Comparison of ENCODE assay signal across 22 cellular contexts in genomic region chr14:99251721-99252120, GRCh38. TPM values are rescaled to one million over a fixed set of nuclear protein-coding genes. Genes with fewer than 3 reads are reported as not detected.
DNase-seq lines count a peak whose midpoint lies in the region; ATAC-seq, FAIRE-seq and TF ChIP-seq lines count a peak whose summit lies in the region.
"Had no signal": no experiment of that assay in that cellular context is flagged by ENCODE, and none has a peak within 500 bp of the region (broad histone marks: within the 10 kb centered on the region; RNA-seq: fewer than 3 reads in every experiment).

No MANE protein-coding gene starts in this region.

- H3K79me1 ChIP-seq in H1 (ENCODE audit: low read depth, low read length) = peaks cover 22% of the 10 kb centered on the region

- POLR2A ChIA-PET in activated CD4-positive, alpha-beta T cell treated with anti-CD3 and anti-CD28 coated beads for 36 hours (lab: Charles Lee) = no interaction called here
- POLR2A ChIA-PET in CD4-positive, alpha-beta T cell (lab: Charles Lee) = interaction anchor here (0.9 to 83.0 kb wide), 3 partner anchors 8 to 1056 kb away, joined by 3 to 4389 read pairs (median 4389); partner anchors contain the start of gene BCL11B
- POLR2A ChIA-PET in H1 (lab: Charles Lee; ENCODE audit: partially characterized antibody) = no interaction called here

- H2BK120ac ChIP-seq in H1 (replicated peaks; ENCODE audit: low read depth, low read length) = no peak overlapping the region

- intact Hi-C loops in activated CD4-positive, alpha-beta T cell treated with anti-CD3 and anti-CD28 coated beads for 36 hours (cut with DNase I, micrococcal nuclease) = loop anchor here in 1 of 2 experiments (1.0 kb wide), 1 partner anchor 8 kb away; no protein-coding TSS in a partner anchor
- intact Hi-C loops in CD4-positive, alpha-beta T cell (cut with DNase I, micrococcal nuclease) = loop anchor here in 1 of 2 experiments (2.0 kb wide), 1 partner anchor 59 kb away; no protein-coding TSS in a partner anchor
- intact Hi-C loops in body of pancreas (cut with DNase I) = no loop called here

- no peak overlapping the region for H2AK5ac ChIP-seq in H1 (ENCODE audit: low read depth, low read length)

- peaks cover 0 to 47% of the 10 kb centered on the region in 2 experiments; a peak in 2 of 4 replicates for H3K79me2 ChIP-seq in H1 (ENCODE audit: control insufficient read depth in 1 of 2, insufficient read depth in 2 of 2, low read length in 2 of 2)

- no peak overlapping the region for H2BK20ac ChIP-seq in H1 (ENCODE audit: low read length)

- no peak overlapping the region for H3K14ac ChIP-seq in H1 (ENCODE audit: insufficient read length)

- no peak overlapping the region for H3K4me2 ChIP-seq in H1 (ENCODE audit: insufficient read depth in 1 of 2, low read depth in 2 of 2, low read length in 2 of 2)

- no peak overlapping the region for H2BK5ac ChIP-seq in H1 (ENCODE audit: low read depth, low read length)

- peaks cover 16 to 43% (median 25%) of the 10 kb centered on the region in 4 experiments for H3K4me1 ChIP-seq in H1 (replicated peaks in 1 of 4; ENCODE audit: control insufficient read depth in 3 of 4, insufficient read depth in 4 of 4, low read length in 3 of 4)
- no peaks in the 10 kb centered on the region for H3K4me1 ChIP-seq in body of pancreas

- CTCF ChIA-PET in activated CD4-positive, alpha-beta T cell treated with anti-CD3 and anti-CD28 coated beads for 36 hours (lab: Charles Lee) = interaction anchor here (0.9 to 1.1 kb wide), 2 partner anchors 10 to 14 kb away, joined by 4 to 5 read pairs; no protein-coding TSS in a partner anchor
- CTCF ChIA-PET in CD4-positive, alpha-beta T cell (lab: Charles Lee) = interaction anchor here (1.3 to 5.0 kb wide), 3 partner anchors 9 to 15 kb away, joined by 3 to 37 read pairs (median 11); no protein-coding TSS in a partner anchor
- CTCF ChIA-PET in H1 (lab: Charles Lee; ENCODE audit: partially characterized antibody) = interaction anchor here (0.6 kb wide), 2 partner anchors 10 to 30 kb away, joined by 3 read pairs; no protein-coding TSS in a partner anchor

- no peak for ATAC-seq in activated CD4-positive, alpha-beta T cell treated with anti-CD3 and anti-CD28 coated beads for 36 hours
- ATAC-seq in CD4-positive, alpha-beta T cell (ENCODE audit: poor library complexity) = no peak
- no peak for ATAC-seq in activated T-cell treated with anti-CD3 and anti-CD28 coated beads, Interleukin-2, amount 50 U/mL, for 4 hours
- ATAC-seq in body of pancreas (no peak), GM18517 (IDR thresholded peaks at IDR 0.05; ENCODE audit: unreplicated experiment) (no peak)
- ATAC-seq: Right ventricle myocardium inferior had no signal

- TF ChIP-seq RAD21 in H1 (IDR thresholded peaks at IDR 0.05 in 1 of 2, conservative IDR thresholded peaks at IDR 0.05 in 1 of 2; ENCODE audit: low read depth in 2 of 2, low read length in 2 of 2) = no peak

- no peak overlapping the region for H3K9ac ChIP-seq in H1 (replicated peaks in 1 of 4; ENCODE audit: extremely low read depth in 1 of 4, low read depth in 3 of 4, low read length in 3 of 4)

- H3K27me3 Mint-ChIP-seq in activated CD4-positive, alpha-beta T cell treated with anti-CD3 and anti-CD28 coated beads for 36 hours = no peaks in the 10 kb centered on the region
- no peaks in the 10 kb centered on the region for H3K27me3 Mint-ChIP-seq in CD4-positive, alpha-beta T cell
- H3K27me3 Mint-ChIP-seq in activated T-cell treated with anti-CD3 and anti-CD28 coated beads, Interleukin-2, amount 50 U/mL, for 4 hours (ENCODE audit: low read depth) = no peaks in the 10 kb centered on the region

- WGBS in H1 (ENCODE audit: extremely low coverage in 1 of 2, insufficient coverage in 1 of 2, insufficient read length in 1 of 2, insufficient replicate concordance in 2 of 2, low coverage in 1 of 2, low lambda C conversion rate in 2 of 2, missing lambda C conversion rate in 1 of 2), 2 experiments = 92% methylated on average over 2 of the region's 2 CpGs; no CpG with 5 or more reads in 1 of the 2 experiments
- 77 to 87% methylated on average over 2 of the region's 2 CpGs for WGBS in body of pancreas, 2 donors

- H3K9me3 Mint-ChIP-seq in activated CD4-positive, alpha-beta T cell treated with anti-CD3 and anti-CD28 coated beads for 36 hours (ENCODE audit: low read depth) = no peaks in the 10 kb centered on the region
- no peaks in the 10 kb centered on the region for H3K9me3 Mint-ChIP-seq in CD4-positive, alpha-beta T cell
- no peaks in the 10 kb centered on the region for H3K9me3 Mint-ChIP-seq in activated T-cell treated with anti-CD3 and anti-CD28 coated beads, Interleukin-2, amount 50 U/mL, for 4 hours

- peak overlapping the region; percentile 66 for H3K4me3 Mint-ChIP-seq in activated CD4-positive, alpha-beta T cell treated with anti-CD3 and anti-CD28 coated beads for 36 hours
- peak overlapping the region; percentile 83 for H3K4me3 Mint-ChIP-seq in CD4-positive, alpha-beta T cell
- H3K4me3 Mint-ChIP-seq in activated T-cell treated with anti-CD3 and anti-CD28 coated beads, Interleukin-2, amount 50 U/mL, for 4 hours = peak overlapping the region; percentile 32

- no peak overlapping the region for H2AFZ ChIP-seq in H1 (ENCODE audit: low read length)

- DNase-seq in activated CD4-positive, alpha-beta T cell treated with anti-CD3 and anti-CD28 coated beads for 36 hours = no peak
- no peak for DNase-seq in activated CD4-positive, alpha-beta T cell treated with anti-CD3 and anti-CD28 coated beads for 1 hour
- peak in 1 of 10 experiments; percentile 28 for DNase-seq in CD4-positive, alpha-beta T cell
- DNase-seq in activated T-cell treated with anti-CD3 and anti-CD28 coated beads, Interleukin-2, amount 50 U/mL, for 4 hours = no peak
- DNase-seq in H1 (ENCODE audit: low read depth in 1 of 2, low spot score in 2 of 2) (no peak), body of pancreas (no peak), GM13977 (ENCODE audit: low spot score) (no peak)
- DNase-seq: amniotic stem cell, GOT3, NCI-H1092 treated with DMSO at 0.1 percent for 48 hours, NCI-H2081, NCI-H446 treated with DMSO at 0.1 percent for 48 hours, OCI-M1, small intestine, tibial artery had no signal

- H3K36me3 ChIP-seq in H1 (ENCODE audit: control insufficient read depth in 2 of 4, insufficient read depth in 4 of 4, low read length in 3 of 4) = no peaks in the 10 kb centered on the region
- H3K36me3 ChIP-seq in body of pancreas (replicated peaks in 1 of 2; ENCODE audit: insufficient read depth in 1 of 2, low read depth in 2 of 2) = no peaks in the 10 kb centered on the region
- H3K36me3 ChIP-seq: tibial artery had no signal

- no peaks in the 10 kb centered on the region for H3K27me3 ChIP-seq in CD4-positive, alpha-beta T cell (ENCODE audit: control insufficient read depth, insufficient read depth, low read length)
- H3K27me3 ChIP-seq in H1 (replicated peaks in 1 of 4; ENCODE audit: control insufficient read depth in 3 of 4, extremely low read depth in 1 of 4, insufficient read depth in 3 of 4, low read length in 3 of 4) = peaks cover 0 to 7% (median 3%) of the 10 kb centered on the region in 4 experiments; a peak in 4 of 7 replicates
- H3K27me3 ChIP-seq in body of pancreas = peaks cover 0 to 4% of the 10 kb centered on the region in 2 donors

- no peak for FAIRE-seq in H1 (lab: Jason Lieb, UNC)
- FAIRE-seq: A204.1, bronchial epithelial cell, small intestine had no signal

- no peak overlapping the region for H2BK12ac ChIP-seq in H1 (ENCODE audit: low read depth, low read length)

- TF ChIP-seq EP300 in H1 (IDR thresholded peaks at IDR 0.05; ENCODE audit: borderline replicate concordance in 1 of 2, low read depth in 2 of 2, low read length in 2 of 2) = no peak

- H4K5ac ChIP-seq in H1 (ENCODE audit: insufficient read length, low read depth, low read length) = no peak overlapping the region

- no peak overlapping the region for H3K4ac ChIP-seq in H1 (replicated peaks; ENCODE audit: insufficient read length, low read depth, low read length)

- peaks cover 3 to 4% of the 10 kb centered on the region in 2 experiments for H4K20me1 ChIP-seq in H1 (replicated peaks in 1 of 2; ENCODE audit: control insufficient read depth in 1 of 2, insufficient read depth in 2 of 2, low read length in 2 of 2)

- no peaks in the 10 kb centered on the region for H3K9me3 ChIP-seq in CD4-positive, alpha-beta T cell (ENCODE audit: control insufficient read depth, low read length)
- no peaks in the 10 kb centered on the region for H3K9me3 ChIP-seq in H1 (ENCODE audit: insufficient read depth in 2 of 2, low read depth in 1 of 2, low read length in 1 of 2)
- H3K9me3 ChIP-seq in body of pancreas = no peaks in the 10 kb centered on the region
- H3K9me3 ChIP-seq: tibial artery had no signal

- H4K8ac ChIP-seq in H1 (ENCODE audit: extremely low read depth, insufficient read depth, low read length) = no peak overlapping the region; the same call in none of the 2 replicates

- H3K4me3 ChIP-seq in H1 (ENCODE audit: extremely low read depth in 1 of 4, insufficient read depth in 2 of 4, low read depth in 3 of 4, low read length in 4 of 4) = no peak overlapping the region
- no peak overlapping the region for H3K4me3 ChIP-seq in body of pancreas
- H3K4me3 ChIP-seq: coronary artery, lung, tibial artery had no signal

- in situ Hi-C loops in GM13977 (cut with MboI; ENCODE audit: low pct_unique_long_range_greater_than_20kb, low sequenced_read_pairs, unreplicated experiment) = no loop called here

- no peak for TF ChIP-seq CTCF in CD4-positive, alpha-beta T cell (IDR thresholded peaks at IDR 0.05)
- no peak for TF ChIP-seq CTCF in H1 (IDR thresholded peaks at IDR 0.05; ENCODE audit: control extremely low read depth in 1 of 3, insufficient read depth in 1 of 3, low read depth in 1 of 3, low read length in 3 of 3)
- no peak for TF ChIP-seq CTCF in body of pancreas (IDR thresholded peaks at IDR 0.05)
- TF ChIP-seq CTCF in GM13977 (IDR thresholded peaks at IDR 0.05; ENCODE audit: extremely low read depth, insufficient read depth, missing control alignments) = no peak

- H4K91ac ChIP-seq in H1 (replicated peaks; ENCODE audit: insufficient read length, low read length) = no peak overlapping the region

- no peak overlapping the region for H2BK15ac ChIP-seq in H1 (ENCODE audit: low read length)

- peak overlapping the region; percentile 97 for H3K27ac ChIP-seq in CD4-positive, alpha-beta T cell (ENCODE audit: low read depth, low read length)
- H3K27ac ChIP-seq in H1 (ENCODE audit: low read depth, low read length) (no peak overlapping the region), body of pancreas (no peak overlapping the region)
- H3K27ac ChIP-seq: coronary artery, tibial artery had no signal

- H3K56ac ChIP-seq in H1 (replicated peaks; ENCODE audit: insufficient read length, low read depth, low read length) = no peak overlapping the region

- H3K23me2 ChIP-seq in H1 (ENCODE audit: low read depth, low read length) = peaks cover 2% of the 10 kb centered on the region

- no peak for TF ChIP-seq POLR2A in H1 (IDR thresholded peaks at IDR 0.05; ENCODE audit: control extremely low read depth in 1 of 2, low read depth in 2 of 2, low read length in 2 of 2)
- no peak for TF ChIP-seq POLR2A in body of pancreas (IDR thresholded peaks at IDR 0.05)

- H3K36me3 Mint-ChIP-seq in activated CD4-positive, alpha-beta T cell treated with anti-CD3 and anti-CD28 coated beads for 36 hours (ENCODE audit: low read depth) = peaks cover 75% of the 10 kb centered on the region
- H3K36me3 Mint-ChIP-seq in CD4-positive, alpha-beta T cell (ENCODE audit: low read depth) = peaks cover 99% of the 10 kb centered on the region
- H3K36me3 Mint-ChIP-seq in activated T-cell treated with anti-CD3 and anti-CD28 coated beads, Interleukin-2, amount 50 U/mL, for 4 hours (ENCODE audit: insufficient read depth) = peaks cover 20% of the 10 kb centered on the region

- no peak overlapping the region for H3K23ac ChIP-seq in H1 (ENCODE audit: insufficient read length)

- H3K4me1 Mint-ChIP-seq in activated CD4-positive, alpha-beta T cell treated with anti-CD3 and anti-CD28 coated beads for 36 hours = peaks cover 98% of the 10 kb centered on the region
- peaks cover 97% of the 10 kb centered on the region for H3K4me1 Mint-ChIP-seq in CD4-positive, alpha-beta T cell (ENCODE audit: low read depth)
- H3K4me1 Mint-ChIP-seq in activated T-cell treated with anti-CD3 and anti-CD28 coated beads, Interleukin-2, amount 50 U/mL, for 4 hours (ENCODE audit: low read depth) = peaks cover 95% of the 10 kb centered on the region

- no peak overlapping the region for H3K18ac ChIP-seq in H1 (ENCODE audit: extremely low read depth, low read length)

- peak overlapping the region; percentile 88 for H3K27ac Mint-ChIP-seq in activated CD4-positive, alpha-beta T cell treated with anti-CD3 and anti-CD28 coated beads for 36 hours
- peak overlapping the region; percentile 99 for H3K27ac Mint-ChIP-seq in CD4-positive, alpha-beta T cell

RNA-seq across cellular contexts. Expression of gene BCL11B, which starts 20.3 kb away (rescaled TPM):
- 10 to 100 TPM; 62.1 to 66.2 TPM for total RNA-seq in activated CD4-positive, alpha-beta T cell treated with anti-CD3 and anti-CD28 coated beads for 36 hours
- 100 to 1,000 TPM; 244 to 254 TPM for total RNA-seq in CD4-positive, alpha-beta T cell
- 10 to 100 TPM; 54.6 to 64.6 (median 62.4) TPM for total RNA-seq in activated T-cell treated with anti-CD3 and anti-CD28 coated beads, Interleukin-2, amount 50 U/mL, for 4 hours
- 5.9 TPM in 2 replicates for total RNA-seq in H1 (2021; fragmentation: NEBNext Ultra II Directional; extraction: Animal tissue kit (Norgen Biotek cat#: 25700))
- 0.63 and 0.80 TPM in 2 replicates for polyA plus RNA-seq in H1 (2011; rRNA removed)
- 0.85 TPM for polyA plus RNA-seq in H1 (2011; cell fraction: cytosol; rRNA removed)
- polyA plus RNA-seq in H1 (2011; cell fraction: nucleus; rRNA removed) = 1.5 TPM
- polyA plus RNA-seq in H1 (2012, experiment 1 of 2) = 1.1 to 2.2 TPM (median 1.2 TPM) in 4 replicates
- 0.22 TPM for polyA plus RNA-seq in H1 (2012, experiment 2 of 2)
- 2.1 TPM for polyA plus RNA-seq in H1 (2013, experiment 1 of 2)
- polyA plus RNA-seq in H1 (2013, experiment 2 of 2) = 2.1 TPM
- polyA minus RNA-seq in H1 (2011; rRNA and poly(A)+ RNA removed) = 1.7 and 1.9 TPM in 2 replicates
- polyA minus RNA-seq in H1 (2011; cell fraction: cytosol; rRNA and poly(A)+ RNA removed) = 3.2 TPM
- 4.1 TPM for polyA minus RNA-seq in H1 (2011; cell fraction: nucleus; rRNA and poly(A)+ RNA removed)
- under 1 TPM in 1 of 2 donors, not detected in 1; 0.78 TPM for total RNA-seq in body of pancreas
- polyA plus RNA-seq: BJ had no signal

Comparison
In these comparisons a context has a peak if more than half of its experiments do, and no peak if none do; other contexts are left out.
1. H3K4me3 Mint-ChIP-seq: peak in every context shown above with its lines; median percentile 83 in CD4-positive, alpha-beta T cell; 66 in activated CD4-positive, alpha-beta T cell treated with anti-CD3 and anti-CD28 coated beads for 36 hours; 32 in activated T-cell treated with anti-CD3 and anti-CD28 coated beads, Interleukin-2, amount 50 U/mL, for 4 hours.